In genomic region chr12:89345376-89345775, GRCh38 we compare ENCODE assay signal across 14 cellular contexts. TPM values are rescaled to one million over a fixed set of nuclear protein-coding genes. Genes with fewer than 3 reads are reported as not detected.
DNase-seq lines count a peak whose midpoint lies in the region; ATAC-seq and TF ChIP-seq lines count a peak whose summit lies in the region.
"Had no signal": no experiment of that assay in that cellular context is flagged by ENCODE, and none has a peak within 500 bp of the region (broad histone marks: within the 10 kb centered on the region; RNA-seq: fewer than 3 reads in every experiment).

No MANE protein-coding gene starts in this region.

- H3K36me3 ChIP-seq in cardiac muscle cell (peaks cover 16% of the 10 kb centered on the region), lung (ENCODE audit: control insufficient read depth in 2 of 2, insufficient read depth in 2 of 2, low read length in 2 of 2) (peaks cover 0 to 10% of the 10 kb centered on the region in 2 donors), transverse colon (no peaks in the 10 kb centered on the region), vagina (peaks cover 0 to 9% of the 10 kb centered on the region in 2 donors)

- TF ChIP-seq POLR2A in transverse colon (IDR thresholded peaks at IDR 0.05) (no peak), vagina (IDR thresholded peaks at IDR 0.05) (no peak)

- ATAC-seq in Right ventricle myocardium superior (ENCODE audit: poor library complexity), result no peak
- ATAC-seq in lung (ENCODE audit: insufficient read depth, low FRiP score), result no peak
- ATAC-seq in activated CD4-positive, CD25-positive, alpha-beta regulatory T cell treated with anti-CD3 and anti-CD28 coated beads, Interleukin-2, amount 50 U/mL, for 24 hours, result no peak

- H3K9me3 ChIP-seq in cardiac muscle cell (ENCODE audit: low read depth), result no peaks in the 10 kb centered on the region
- H3K9me3 ChIP-seq in lung (ENCODE audit: control insufficient read depth in 2 of 2, insufficient read depth in 1 of 2, low read length in 1 of 2), result no peaks in the 10 kb centered on the region
- H3K9me3 ChIP-seq in transverse colon, result no peaks in the 10 kb centered on the region
- H3K9me3 ChIP-seq in vagina, result no peaks in the 10 kb centered on the region

- H3K4me1 ChIP-seq in cardiac muscle cell (ENCODE audit: low read depth) (peaks cover 44% of the 10 kb centered on the region), lung (ENCODE audit: control insufficient read depth in 2 of 2, insufficient read depth in 2 of 2, low read length in 2 of 2) (peaks cover 0 to 14% of the 10 kb centered on the region in 2 donors), transverse colon (peaks cover 0 to 54% (median 17%) of the 10 kb centered on the region in 4 donors), vagina (peaks cover 24% of the 10 kb centered on the region)

- intact Hi-C loops in Right ventricle myocardium superior (cut with DNase I) (no loop called here), transverse colon (cut with DNase I; ENCODE audit: low total_unique reads) (no loop called here), vagina (cut with DNase I) (no loop called here)
- intact Hi-C loops in activated T-helper 2 cell treated with anti-CD3 and anti-CD28 coated beads, Interferon-gamma antibody, Interleukin-2, Interleukin-4, amounts not matched to agents 10 μg/mL and 5 μg/mL and 100 μg/mL, durations not matched to agents 14 hours and 24 hours and 36 hours (cut with micrococcal nuclease), result no loop called here

- H3K27me3 ChIP-seq in cardiac muscle cell (no peaks in the 10 kb centered on the region), lung (ENCODE audit: control insufficient read depth, insufficient read depth) (no peaks in the 10 kb centered on the region), transverse colon (no peaks in the 10 kb centered on the region), vagina (no peaks in the 10 kb centered on the region)

- peaks cover 11% of the 10 kb centered on the region for H3K9me3 Mint-ChIP-seq in activated T-helper 2 cell treated with anti-CD3 and anti-CD28 coated beads, Interferon-gamma antibody, Interleukin-2, Interleukin-4, amounts not matched to agents 10 μg/mL and 5 μg/mL and 100 μg/mL, durations not matched to agents 14 hours and 24 hours and 36 hours
- H3K9me3 Mint-ChIP-seq: IgD-negative memory B cell had no signal

- in situ Hi-C loops in transverse colon (cut with MboI; ENCODE audit: low pct_ligation_motif_present in 1 of 4, low pct_unique_long_range_greater_than_20kb in 1 of 4, low sequenced_read_pairs in 3 of 4), result no loop called here

- H3K4me3 ChIP-seq in cardiac muscle cell, result peak overlapping the region; percentile 6
- H3K4me3 ChIP-seq in lung, result no peak overlapping the region
- no peak overlapping the region for H3K4me3 ChIP-seq in transverse colon
- H3K4me3 ChIP-seq in vagina, result no peak overlapping the region

- 69 to 80% methylated on average over 3 of the region's 3 CpGs for WGBS in lung, 2 donors
- 84 to 86% methylated on average over 3 of the region's 3 CpGs for WGBS in transverse colon (ENCODE audit: low coverage in 1 of 2), 2 donors

- no peak overlapping the region for H3K4me3 Mint-ChIP-seq in activated T-helper 2 cell treated with anti-CD3 and anti-CD28 coated beads, Interferon-gamma antibody, Interleukin-2, Interleukin-4, amounts not matched to agents 10 μg/mL and 5 μg/mL and 100 μg/mL, durations not matched to agents 14 hours and 24 hours and 36 hours (ENCODE audit: low read depth)

- H3K36me3 Mint-ChIP-seq in activated T-helper 2 cell treated with anti-CD3 and anti-CD28 coated beads, Interferon-gamma antibody, Interleukin-2, Interleukin-4, amounts not matched to agents 10 μg/mL and 5 μg/mL and 100 μg/mL, durations not matched to agents 14 hours and 24 hours and 36 hours (ENCODE audit: low read depth), result peaks cover 67% of the 10 kb centered on the region

- peaks cover 73% of the 10 kb centered on the region for H3K4me1 Mint-ChIP-seq in activated T-helper 2 cell treated with anti-CD3 and anti-CD28 coated beads, Interferon-gamma antibody, Interleukin-2, Interleukin-4, amounts not matched to agents 10 μg/mL and 5 μg/mL and 100 μg/mL, durations not matched to agents 14 hours and 24 hours and 36 hours (ENCODE audit: low read depth)

- DNase-seq in cardiac muscle cell (ENCODE audit: low read depth in 1 of 2, low spot score in 1 of 2) (no peak), Right ventricle myocardium superior (no peak), lung (ENCODE audit: low spot score) (no peak), transverse colon (no peak), vagina (ENCODE audit: extremely low spot score in 2 of 2) (no peak), NAMALWA (ENCODE audit: low spot score) (no peak)
- DNase-seq in activated T-helper 2 cell treated with anti-CD3 and anti-CD28 coated beads, Interferon-gamma antibody, Interleukin-2, Interleukin-4, amounts not matched to agents 10 μg/mL and 5 μg/mL and 100 μg/mL, durations not matched to agents 14 hours and 24 hours and 36 hours (ENCODE audit: low spot score), result no peak
- DNase-seq: activated CD4-positive, alpha-beta T cell treated with anti-CD3 and anti-CD28 coated beads, Interleukin-2, amount 50 U/mL, for 1 hour; activated gamma-delta T cell; central memory CD4-positive, alpha-beta T cell; stimulated activated CD8-positive, alpha-beta memory T cell treated with anti-CD3 and anti-CD28 coated beads, Interleukin-4, amount 100 ng/mL, for 48 hours; T-helper 1 cell had no signal

- H3K27ac ChIP-seq in cardiac muscle cell (peak overlapping the region; percentile 94), lung (ENCODE audit: low read depth in 1 of 2, low read length in 1 of 2) (peak overlapping the region; percentile 26 to 73), transverse colon (peak overlapping the region in 3 of 4 donors; percentile 50 to 98 (median 72)), vagina (no peak overlapping the region)

- TF ChIP-seq CTCF in cardiac muscle cell (IDR thresholded peaks at IDR 0.05; ENCODE audit: low read depth, low read length) (no peak), lung (IDR thresholded peaks at IDR 0.05; ENCODE audit: control extremely low read depth, extremely low read depth) (no peak), transverse colon (IDR thresholded peaks at IDR 0.05) (no peak), vagina (IDR thresholded peaks at IDR 0.05) (no peak)

- TF ChIP-seq EP300 in transverse colon (IDR thresholded peaks at IDR 0.05; ENCODE audit: low read depth), result no peak

- no peaks in the 10 kb centered on the region for H3K27me3 Mint-ChIP-seq in activated T-helper 2 cell treated with anti-CD3 and anti-CD28 coated beads, Interferon-gamma antibody, Interleukin-2, Interleukin-4, amounts not matched to agents 10 μg/mL and 5 μg/mL and 100 μg/mL, durations not matched to agents 14 hours and 24 hours and 36 hours (ENCODE audit: low read depth)

- H3K27ac Mint-ChIP-seq in activated T-helper 2 cell treated with anti-CD3 and anti-CD28 coated beads, Interferon-gamma antibody, Interleukin-2, Interleukin-4, amounts not matched to agents 10 μg/mL and 5 μg/mL and 100 μg/mL, durations not matched to agents 14 hours and 24 hours and 36 hours, result peak overlapping the region; percentile 25

RNA-seq across cellular contexts. Expression of gene DUSP6, which starts 6.9 kb away (rescaled TPM):
- total RNA-seq in cardiac muscle cell (200 and 260 TPM in 2 replicates), Right ventricle myocardium superior (26.7 TPM), lung (100 to 1,000 TPM; 168 to 187 TPM), transverse colon (10 to 100 TPM; 22.9 to 83.4 (median 53.2) TPM), vagina (51.1 TPM)
- polyA plus RNA-seq in cardiac muscle cell (177 and 191 TPM in 2 replicates), lung (100 to 1,000 TPM in 1 of 2 donors, 10 to 100 TPM in 1; 37.8 to 141 TPM)
- total RNA-seq in activated T-helper 2 cell treated with anti-CD3 and anti-CD28 coated beads, Interferon-gamma antibody, Interleukin-2, Interleukin-4, amounts not matched to agents 10 μg/mL and 5 μg/mL and 100 μg/mL, durations not matched to agents 14 hours and 24 hours and 36 hours, result 75.7 and 82.0 TPM in 2 replicates
